Comparison of ENCODE assay signal across 11 cellular contexts in the genomic region with DNA sequence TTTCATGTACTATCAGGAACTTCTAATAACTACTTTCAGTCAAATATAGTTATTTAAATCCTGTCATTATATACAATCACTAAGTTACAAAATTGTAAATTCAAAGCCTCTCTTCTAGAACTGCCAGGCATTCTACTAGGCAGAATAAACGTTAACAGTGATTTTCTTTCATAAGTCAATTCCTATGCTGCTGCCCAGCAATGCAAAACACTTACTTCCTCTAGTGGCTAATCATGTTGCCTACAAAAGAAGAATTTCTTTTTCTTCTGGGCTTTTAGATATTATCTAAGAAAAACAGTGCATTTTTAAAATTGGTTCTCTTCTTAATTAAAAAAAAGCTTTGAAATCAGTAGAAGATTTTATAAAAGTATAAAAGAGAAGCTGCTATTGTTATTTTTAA.
DNase-seq lines count a peak whose midpoint lies in the region; ATAC-seq and TF ChIP-seq lines count a peak whose summit lies in the region.
"Had no signal": no experiment of that assay in that cellular context is flagged by ENCODE, and none has a peak within 500 bp of the region (broad histone marks: within the 10 kb centered on the region; RNA-seq: fewer than 3 reads in every experiment).

No MANE protein-coding gene starts in this region.

- peak in 5 of 8 donors; percentile 50 to 73 (median 70) for ATAC-seq in heart right ventricle

- in situ Hi-C loops in astrocyte of the spinal cord (cut with HindIII; ENCODE audit: low sequenced_read_pairs): no loop called here

- no peak overlapping the region for H3K4me3 ChIP-seq in HFF-Myc (replicated peaks; ENCODE audit: low read depth, low read length)
- no peak overlapping the region for H3K4me3 ChIP-seq in astrocyte of the spinal cord (ENCODE audit: low read depth, low read length)
- H3K4me3 ChIP-seq in heart right ventricle: no peak overlapping the region
- H3K4me3 ChIP-seq in skeletal muscle satellite cell (ENCODE audit: low read length): no peak overlapping the region
- no peak overlapping the region for H3K4me3 ChIP-seq in stomach

- peak overlapping the region; percentile 39 for H3K9ac ChIP-seq in skeletal muscle satellite cell (ENCODE audit: low read depth, low read length)

- DNase-seq in HFF-Myc (ENCODE audit: extremely low read depth, low read depth) (no peak), astrocyte of the spinal cord (ENCODE audit: low read depth, low spot score) (peak; percentile 59), heart right ventricle (no peak), DMS114 treated with DMSO at 0.1 percent for 48 hours (lab: John Stamatoyannopoulos, UW; ENCODE audit: unreplicated experiment) (no peak), SKM-1 treated with dmso at 0.1 percent for 144 hours (lab: John Stamatoyannopoulos, UW; ENCODE audit: unreplicated experiment) (no peak), DMS 273 (lab: John Stamatoyannopoulos, UW; ENCODE audit: unreplicated experiment) (no peak), stomach (no peak)
- DNase-seq: activated T-cell treated with anti-CD3 and anti-CD28 coated beads, Interleukin-2, amount 50 U/mL, for 48 hours; naive B cell; NCI-H1417 treated with DMSO at 0.1 percent for 48 hours had no signal

- WGBS in heart right ventricle, 2 donors: 7 to 17% methylated on average over 1 of the region's 1 CpG
- WGBS in stomach, 5 donors: 0 to 9% (median 4%) methylated on average over 1 of the region's 1 CpG

- intact Hi-C loops in heart right ventricle (cut with DNase I): loop anchor here in 5 of 10 donors (5.0 to 10.0 kb wide), 3 partner anchors 112 to 624 kb away; no protein-coding TSS in a partner anchor
- intact Hi-C loops in stomach (cut with DNase I; ENCODE audit: low total_unique reads): no loop called here

- H3K27me3 ChIP-seq in heart right ventricle: no peaks in the 10 kb centered on the region
- no peaks in the 10 kb centered on the region for H3K27me3 ChIP-seq in skeletal muscle satellite cell (ENCODE audit: control insufficient read depth, insufficient read depth, low read length)
- H3K27me3 ChIP-seq in stomach: no peaks in the 10 kb centered on the region

- H3K27ac ChIP-seq in heart right ventricle (no peak overlapping the region), stomach (no peak overlapping the region)

- no peaks in the 10 kb centered on the region for H3K36me3 ChIP-seq in heart right ventricle
- H3K36me3 ChIP-seq in skeletal muscle satellite cell (ENCODE audit: insufficient read depth, low read length): no peaks in the 10 kb centered on the region
- H3K36me3 ChIP-seq in stomach: no peaks in the 10 kb centered on the region

- no peak for TF ChIP-seq EP300 in stomach (IDR thresholded peaks at IDR 0.05)

- no peaks in the 10 kb centered on the region for H3K9me3 ChIP-seq in heart right ventricle
- no peaks in the 10 kb centered on the region for H3K9me3 ChIP-seq in skeletal muscle satellite cell (replicated peaks; ENCODE audit: low read length)
- no peaks in the 10 kb centered on the region for H3K9me3 ChIP-seq in stomach

- H3K4me2 ChIP-seq in skeletal muscle satellite cell (ENCODE audit: low read length): no peak overlapping the region

- H3K4me1 ChIP-seq in heart right ventricle (peaks cover 0 to 7% (median 0%) of the 10 kb centered on the region in 9 donors), skeletal muscle satellite cell (ENCODE audit: control insufficient read depth, insufficient read depth, low read length) (peaks cover 12% of the 10 kb centered on the region), stomach (no peaks in the 10 kb centered on the region)

- no peak for TF ChIP-seq POLR2A in stomach (IDR thresholded peaks at IDR 0.05)

- TF ChIP-seq CTCF in HFF-Myc (IDR thresholded peaks at IDR 0.05; ENCODE audit: low read depth, low read length, missing control alignments) (peak; percentile 26), astrocyte of the spinal cord (IDR thresholded peaks at IDR 0.05; ENCODE audit: low read depth, low read length) (peak; percentile 65), heart right ventricle (IDR thresholded peaks at IDR 0.05) (peak; percentile 40 to 68 (median 55)), stomach (IDR thresholded peaks at IDR 0.05) (peak in 2 of 7 experiments; percentile 16 to 21)
